Comparison of ENCODE assay signal across 3 cellular contexts in genomic region chr10:128936392-128936791, GRCh38.
"Had no signal": no experiment of that assay in that cellular context is flagged by ENCODE, and none has a peak within 500 bp of the region (broad histone marks: within the 10 kb centered on the region; RNA-seq: fewer than 3 reads in every experiment).

No MANE protein-coding gene starts in this region.

- H3K4me3 ChIP-seq: GM12878 had no signal

- ATAC-seq: GM12878 had no signal

- DNase-seq: GDM1, GF-D8 had no signal
